8 cellular contexts compared by ENCODE assay signal in genomic region chr17:4789701-4789950, GRCh38. TPM values are rescaled to one million over a fixed set of nuclear protein-coding genes. Genes with fewer than 3 reads are reported as not detected.
DNase-seq lines count a peak whose midpoint lies in the region; ATAC-seq and TF ChIP-seq lines count a peak whose summit lies in the region.

No MANE protein-coding gene starts in this region.

- H3K4me1 ChIP-seq in iPS-20b (ENCODE audit: insufficient read depth, low read length) = peaks cover 3% of the 10 kb centered on the region; the same call in 1 of the 2 replicates
- peaks cover 38% of the 10 kb centered on the region for H3K4me1 ChIP-seq in suprapubic skin

- H3K27me3 Mint-ChIP-seq in activated CD4-positive, alpha-beta T cell treated with anti-CD3 and anti-CD28 coated beads for 36 hours = peaks cover 36% of the 10 kb centered on the region
- peaks cover 37% of the 10 kb centered on the region for H3K27me3 Mint-ChIP-seq in activated CD4-positive, alpha-beta memory T cell treated with anti-CD3 and anti-CD28 coated beads, Interleukin-2, amount 10 ng/mL, durations not matched to agents 7 days and 5 days

- H3K36me3 Mint-ChIP-seq in activated CD4-positive, alpha-beta T cell treated with anti-CD3 and anti-CD28 coated beads for 36 hours (ENCODE audit: low read depth) = no peaks in the 10 kb centered on the region
- H3K36me3 Mint-ChIP-seq in activated CD4-positive, alpha-beta memory T cell treated with anti-CD3 and anti-CD28 coated beads, Interleukin-2, amount 10 ng/mL, durations not matched to agents 7 days and 5 days (ENCODE audit: low read depth) = no peaks in the 10 kb centered on the region

- no peaks in the 10 kb centered on the region for H3K9me3 Mint-ChIP-seq in activated CD4-positive, alpha-beta T cell treated with anti-CD3 and anti-CD28 coated beads for 36 hours (ENCODE audit: low read depth)
- H3K9me3 Mint-ChIP-seq in activated CD4-positive, alpha-beta memory T cell treated with anti-CD3 and anti-CD28 coated beads, Interleukin-2, amount 10 ng/mL, durations not matched to agents 7 days and 5 days = no peaks in the 10 kb centered on the region

- H3K4me3 Mint-ChIP-seq in activated CD4-positive, alpha-beta T cell treated with anti-CD3 and anti-CD28 coated beads for 36 hours = peak overlapping the region; percentile 64
- peak overlapping the region; percentile 48 for H3K4me3 Mint-ChIP-seq in activated CD4-positive, alpha-beta memory T cell treated with anti-CD3 and anti-CD28 coated beads, Interleukin-2, amount 10 ng/mL, durations not matched to agents 7 days and 5 days

- no peak for TF ChIP-seq CTCF in suprapubic skin (IDR thresholded peaks at IDR 0.05)

- H3K27ac ChIP-seq in iPS-20b (ENCODE audit: low read length) (no peak overlapping the region), suprapubic skin (peak overlapping the region; percentile 99)

- H3K36me3 ChIP-seq in iPS-20b (ENCODE audit: insufficient read depth, low read depth, low read length) (no peaks in the 10 kb centered on the region), suprapubic skin (no peaks in the 10 kb centered on the region)

- intact Hi-C loops in activated CD4-positive, alpha-beta T cell treated with anti-CD3 and anti-CD28 coated beads for 36 hours (cut with DNase I, micrococcal nuclease) = loop anchor here (2.0 to 5.0 kb wide), 4 partner anchors 57 to 147 kb away; partner anchors contain the start of genes ALOX15 (in 1 of the 2), CHRNE (in 1 of the 2) and MED11 (in 1 of the 2)

- DNase-seq in activated CD4-positive, alpha-beta T cell treated with anti-CD3 and anti-CD28 coated beads for 36 hours = no peak
- DNase-seq in activated CD4-positive, alpha-beta T cell treated with anti-CD3 and anti-CD28 coated beads for 1 hour = no peak
- no peak for DNase-seq in activated CD4-positive, alpha-beta memory T cell treated with anti-CD3 and anti-CD28 coated beads, Interleukin-2, amount 10 ng/mL, durations not matched to agents 7 days and 5 days
- no peak for DNase-seq in suprapubic skin (ENCODE audit: low spot score in 2 of 2)
- DNase-seq in GDM1 (lab: John Stamatoyannopoulos, UW) = no peak
- no peak for DNase-seq in NCI-H2081 treated with DMSO at 0.1 percent for 48 hours (lab: John Stamatoyannopoulos, UW)

- peak overlapping the region; percentile 59 for H3K27ac Mint-ChIP-seq in activated CD4-positive, alpha-beta T cell treated with anti-CD3 and anti-CD28 coated beads for 36 hours
- H3K27ac Mint-ChIP-seq in activated CD4-positive, alpha-beta memory T cell treated with anti-CD3 and anti-CD28 coated beads, Interleukin-2, amount 10 ng/mL, durations not matched to agents 7 days and 5 days = peak overlapping the region; percentile 45

- H3K4me1 Mint-ChIP-seq in activated CD4-positive, alpha-beta T cell treated with anti-CD3 and anti-CD28 coated beads for 36 hours = peaks cover 25% of the 10 kb centered on the region
- H3K4me1 Mint-ChIP-seq in activated CD4-positive, alpha-beta memory T cell treated with anti-CD3 and anti-CD28 coated beads, Interleukin-2, amount 10 ng/mL, durations not matched to agents 7 days and 5 days = peaks cover 36% of the 10 kb centered on the region

- peak overlapping the region; percentile 56; the same call in 1 of the 2 replicates for H3K9ac ChIP-seq in iPS-20b (ENCODE audit: low read depth, low read length)

- H3K27me3 ChIP-seq in iPS-20b (ENCODE audit: insufficient read depth, low read length) (peaks cover 74% of the 10 kb centered on the region), suprapubic skin (peaks cover 10% of the 10 kb centered on the region)

- H3K9me3 ChIP-seq in iPS-20b (ENCODE audit: insufficient read depth, low read depth, low read length) (no peaks in the 10 kb centered on the region), suprapubic skin (no peaks in the 10 kb centered on the region)

- peak overlapping the region; percentile 77 for H3K4me3 ChIP-seq in iPS-20b (ENCODE audit: low read length)
- H3K4me3 ChIP-seq in suprapubic skin = peak overlapping the region; percentile 91

- CTCF ChIA-PET in activated CD4-positive, alpha-beta T cell treated with anti-CD3 and anti-CD28 coated beads for 36 hours (lab: Charles Lee) = interaction anchor here (0.6 to 2.1 kb wide), 13 partner anchors 10 to 529 kb away, joined by 3 to 14 read pairs (median 4); partner anchors contain the start of genes ARRB2, C17orf107, PLD2 and RNF167
- CTCF ChIA-PET in activated CD4-positive, alpha-beta memory T cell treated with anti-CD3 and anti-CD28 coated beads, Interleukin-2, amount 10 ng/mL, durations not matched to agents 7 days and 5 days (lab: Charles Lee) = interaction anchor here (0.7 to 2.5 kb wide), 29 partner anchors 9 to 290 kb away, joined by 3 to 24 read pairs (median 7); partner anchors contain the start of genes ARRB2, C17orf107, CAMTA2 and CHRNE

- 0% methylated on average over 8 of the region's 25 CpGs for WGBS in suprapubic skin

- TF ChIP-seq POLR2A in suprapubic skin (IDR thresholded peaks at IDR 0.05) = no peak

- no peak for TF ChIP-seq EP300 in suprapubic skin (IDR thresholded peaks at IDR 0.05)

- no peak for ATAC-seq in activated CD4-positive, alpha-beta T cell treated with anti-CD3 and anti-CD28 coated beads for 36 hours
- ATAC-seq in GM18858 (IDR thresholded peaks at IDR 0.05; ENCODE audit: unreplicated experiment) = no peak

- POLR2A ChIA-PET in activated CD4-positive, alpha-beta T cell treated with anti-CD3 and anti-CD28 coated beads for 36 hours (lab: Charles Lee) = interaction anchor here (0.9 to 1.6 kb wide), 3 partner anchors 12 to 80 kb away, joined by 3 to 7 read pairs (median 6); partner anchors contain the start of gene ARRB2
- POLR2A ChIA-PET in activated CD4-positive, alpha-beta memory T cell treated with anti-CD3 and anti-CD28 coated beads, Interleukin-2, amount 10 ng/mL, durations not matched to agents 7 days and 5 days (lab: Charles Lee) = interaction anchor here (0.7 to 2.8 kb wide), 24 partner anchors 9 to 647 kb away, joined by 3 to 33 read pairs (median 4); partner anchors contain the start of genes ARRB2, C17orf107, CYB5D2 and PELP1

RNA-seq across cellular contexts. Expression of gene GLTPD2, which starts 0.9 kb away (rescaled TPM):
- total RNA-seq in activated CD4-positive, alpha-beta T cell treated with anti-CD3 and anti-CD28 coated beads for 36 hours = not detected
- not detected for total RNA-seq in activated CD4-positive, alpha-beta memory T cell treated with anti-CD3 and anti-CD28 coated beads, Interleukin-2, amount 10 ng/mL, durations not matched to agents 7 days and 5 days
- total RNA-seq in suprapubic skin = under 1 TPM in 1 of 4 donors, not detected in 3; 0.80 TPM

RNA-seq across cellular contexts. Expression of gene VMO1, which starts 3.5 kb away (rescaled TPM):
- under 1 TPM; 0.30 TPM for total RNA-seq in activated CD4-positive, alpha-beta T cell treated with anti-CD3 and anti-CD28 coated beads for 36 hours
- total RNA-seq in activated CD4-positive, alpha-beta memory T cell treated with anti-CD3 and anti-CD28 coated beads, Interleukin-2, amount 10 ng/mL, durations not matched to agents 7 days and 5 days = under 1 TPM in 1 of 2 experiments, not detected in 1; 0.40 TPM
- 1 to 10 TPM in 2 of 4 donors, not detected in 2; 1.4 to 1.5 TPM for total RNA-seq in suprapubic skin

RNA-seq across cellular contexts. Expression of gene PSMB6, which starts 6.3 kb away (rescaled TPM):
- total RNA-seq in activated CD4-positive, alpha-beta T cell treated with anti-CD3 and anti-CD28 coated beads for 36 hours = 100 to 1,000 TPM; 111 to 155 TPM
- total RNA-seq in activated CD4-positive, alpha-beta memory T cell treated with anti-CD3 and anti-CD28 coated beads, Interleukin-2, amount 10 ng/mL, durations not matched to agents 7 days and 5 days = 100 to 1,000 TPM; 118 to 121 TPM
- 100 to 1,000 TPM in 3 of 4 donors, 10 to 100 TPM in 1; 68.6 to 250 (median 189) TPM for total RNA-seq in suprapubic skin

RNA-seq across cellular contexts. Expression of gene PLD2, which starts 17.3 kb away (rescaled TPM):
- total RNA-seq in activated CD4-positive, alpha-beta T cell treated with anti-CD3 and anti-CD28 coated beads for 36 hours = 10 to 100 TPM; 12.3 to 14.1 TPM
- total RNA-seq in activated CD4-positive, alpha-beta memory T cell treated with anti-CD3 and anti-CD28 coated beads, Interleukin-2, amount 10 ng/mL, durations not matched to agents 7 days and 5 days = 10 to 100 TPM; 17.4 to 20.7 TPM
- 100 to 1,000 TPM in 1 of 4 donors, 10 to 100 TPM in 3; 53.5 to 134 (median 57.6) TPM for total RNA-seq in suprapubic skin
